1 cellular context compared by ENCODE assay signal in genomic region chr13:28494861-28495585, GRCh38.
TF ChIP-seq lines count a peak whose summit lies in the region.

FLT1 (minus strand) TSS chr13:28495128; CDS start chr13:28494843, 285 bp downstream.

TF ChIP-seq in GM23338, 12 proteins besides CTCF, POLR2A, EP300 and RAD21 (continued from another document):
- TF ChIP-seq, protein P1, sequence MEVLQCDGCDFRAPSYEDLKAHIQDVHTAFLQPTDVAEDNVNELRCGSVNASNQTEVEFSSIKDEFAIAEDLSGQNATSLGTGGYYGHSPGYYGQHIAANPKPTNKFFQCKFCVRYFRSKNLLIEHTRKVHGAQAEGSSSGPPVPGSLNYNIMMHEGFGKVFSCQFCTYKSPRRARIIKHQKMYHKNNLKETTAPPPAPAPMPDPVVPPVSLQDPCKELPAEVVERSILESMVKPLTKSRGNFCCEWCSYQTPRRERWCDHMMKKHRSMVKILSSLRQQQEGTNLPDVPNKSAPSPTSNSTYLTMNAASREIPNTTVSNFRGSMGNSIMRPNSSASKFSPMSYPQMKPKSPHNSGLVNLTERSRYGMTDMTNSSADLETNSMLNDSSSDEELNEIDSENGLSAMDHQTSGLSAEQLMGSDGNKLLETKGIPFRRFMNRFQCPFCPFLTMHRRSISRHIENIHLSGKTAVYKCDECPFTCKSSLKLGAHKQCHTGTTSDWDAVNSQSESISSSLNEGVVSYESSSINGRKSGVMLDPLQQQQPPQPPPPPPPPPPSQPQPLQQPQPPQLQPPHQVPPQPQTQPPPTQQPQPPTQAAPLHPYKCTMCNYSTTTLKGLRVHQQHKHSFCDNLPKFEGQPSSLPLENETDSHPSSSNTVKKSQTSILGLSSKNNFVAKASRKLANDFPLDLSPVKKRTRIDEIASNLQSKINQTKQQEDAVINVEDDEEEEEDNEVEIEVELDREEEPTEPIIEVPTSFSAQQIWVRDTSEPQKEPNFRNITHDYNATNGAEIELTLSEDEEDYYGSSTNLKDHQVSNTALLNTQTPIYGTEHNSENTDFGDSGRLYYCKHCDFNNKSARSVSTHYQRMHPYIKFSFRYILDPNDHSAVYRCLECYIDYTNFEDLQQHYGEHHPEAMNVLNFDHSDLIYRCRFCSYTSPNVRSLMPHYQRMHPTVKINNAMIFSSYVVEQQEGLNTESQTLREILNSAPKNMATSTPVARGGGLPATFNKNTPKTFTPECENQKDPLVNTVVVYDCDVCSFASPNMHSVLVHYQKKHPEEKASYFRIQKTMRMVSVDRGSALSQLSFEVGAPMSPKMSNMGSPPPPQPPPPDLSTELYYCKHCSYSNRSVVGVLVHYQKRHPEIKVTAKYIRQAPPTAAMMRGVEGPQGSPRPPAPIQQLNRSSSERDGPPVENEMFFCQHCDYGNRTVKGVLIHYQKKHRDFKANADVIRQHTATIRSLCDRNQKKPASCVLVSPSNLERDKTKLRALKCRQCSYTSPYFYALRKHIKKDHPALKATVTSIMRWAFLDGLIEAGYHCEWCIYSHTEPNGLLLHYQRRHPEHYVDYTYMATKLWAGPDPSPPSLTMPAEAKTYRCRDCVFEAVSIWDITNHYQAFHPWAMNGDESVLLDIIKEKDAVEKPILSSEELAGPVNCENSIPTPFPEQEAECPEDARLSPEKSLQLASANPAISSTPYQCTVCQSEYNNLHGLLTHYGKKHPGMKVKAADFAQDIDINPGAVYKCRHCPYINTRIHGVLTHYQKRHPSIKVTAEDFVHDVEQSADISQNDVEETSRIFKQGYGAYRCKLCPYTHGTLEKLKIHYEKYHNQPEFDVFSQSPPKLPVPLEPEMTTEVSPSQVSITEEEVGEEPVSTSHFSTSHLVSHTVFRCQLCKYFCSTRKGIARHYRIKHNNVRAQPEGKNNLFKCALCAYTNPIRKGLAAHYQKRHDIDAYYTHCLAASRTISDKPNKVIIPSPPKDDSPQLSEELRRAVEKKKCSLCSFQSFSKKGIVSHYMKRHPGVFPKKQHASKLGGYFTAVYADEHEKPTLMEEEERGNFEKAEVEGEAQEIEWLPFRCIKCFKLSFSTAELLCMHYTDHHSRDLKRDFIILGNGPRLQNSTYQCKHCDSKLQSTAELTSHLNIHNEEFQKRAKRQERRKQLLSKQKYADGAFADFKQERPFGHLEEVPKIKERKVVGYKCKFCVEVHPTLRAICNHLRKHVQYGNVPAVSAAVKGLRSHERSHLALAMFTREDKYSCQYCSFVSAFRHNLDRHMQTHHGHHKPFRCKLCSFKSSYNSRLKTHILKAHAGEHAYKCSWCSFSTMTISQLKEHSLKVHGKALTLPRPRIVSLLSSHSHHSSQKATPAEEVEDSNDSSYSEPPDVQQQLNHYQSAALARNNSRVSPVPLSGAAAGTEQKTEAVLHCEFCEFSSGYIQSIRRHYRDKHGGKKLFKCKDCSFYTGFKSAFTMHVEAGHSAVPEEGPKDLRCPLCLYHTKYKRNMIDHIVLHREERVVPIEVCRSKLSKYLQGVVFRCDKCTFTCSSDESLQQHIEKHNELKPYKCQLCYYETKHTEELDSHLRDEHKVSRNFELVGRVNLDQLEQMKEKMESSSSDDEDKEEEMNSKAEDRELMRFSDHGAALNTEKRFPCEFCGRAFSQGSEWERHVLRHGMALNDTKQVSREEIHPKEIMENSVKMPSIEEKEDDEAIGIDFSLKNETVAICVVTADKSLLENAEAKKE (CRISPR knock-in tag; IDR thresholded peaks at IDR 0.05) = no peak
- TF ChIP-seq, protein P2, sequence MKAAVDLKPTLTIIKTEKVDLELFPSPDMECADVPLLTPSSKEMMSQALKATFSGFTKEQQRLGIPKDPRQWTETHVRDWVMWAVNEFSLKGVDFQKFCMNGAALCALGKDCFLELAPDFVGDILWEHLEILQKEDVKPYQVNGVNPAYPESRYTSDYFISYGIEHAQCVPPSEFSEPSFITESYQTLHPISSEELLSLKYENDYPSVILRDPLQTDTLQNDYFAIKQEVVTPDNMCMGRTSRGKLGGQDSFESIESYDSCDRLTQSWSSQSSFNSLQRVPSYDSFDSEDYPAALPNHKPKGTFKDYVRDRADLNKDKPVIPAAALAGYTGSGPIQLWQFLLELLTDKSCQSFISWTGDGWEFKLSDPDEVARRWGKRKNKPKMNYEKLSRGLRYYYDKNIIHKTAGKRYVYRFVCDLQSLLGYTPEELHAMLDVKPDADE (IDR thresholded peaks at IDR 0.05) = 0 out of 2 replicates have a peak, but pooled peaks have one; percentile 29
- TF ChIP-seq EZH2 (IDR thresholded peaks at IDR 0.05; ENCODE audit: low read depth, unreplicated experiment) (no peak), ZNF114 (CRISPR knock-in tag; IDR thresholded peaks at IDR 0.05) (no peak), JUNB (IDR thresholded peaks at IDR 0.05; ENCODE audit: unreplicated experiment) (no peak)
